In genomic region chr12:93111791-93112208, GRCh38 we compare ENCODE assay signal across 17 cellular contexts.
"Had no signal": no experiment of that assay in that cellular context is flagged by ENCODE, and none has a peak within 500 bp of the region (broad histone marks: within the 10 kb centered on the region; RNA-seq: fewer than 3 reads in every experiment).

No MANE protein-coding gene starts in this region.

- H3K27ac ChIP-seq: brain microvascular endothelial cell, lower lobe of right lung, pancreas, SK-N-MC, skin epidermis, transverse colon had no signal

- H3K4me1 ChIP-seq: lower lobe of right lung, pancreas had no signal

- H3K9me3 ChIP-seq: lower lobe of right lung, pancreas, transverse colon had no signal

- H3K36me3 ChIP-seq: brain microvascular endothelial cell, lower lobe of right lung, pancreas, transverse colon had no signal

- ATAC-seq: activated CD4-positive, CD25-positive, alpha-beta regulatory T cell treated with anti-CD3 and anti-CD28 coated beads, Interleukin-2, amount 50 U/mL, for 24 hours; lower lobe of right lung; pancreas; stimulated activated naive B cell treated with anti-CD40 and anti-IgM and Interleukin-4, amounts not matched to agents 10 μg/mL and 1 μg/mL and 100 μg/mL, for 72 hours had no signal

- H3K27me3 ChIP-seq: brain microvascular endothelial cell, pancreas, transverse colon had no signal

- H3K4me3 ChIP-seq: lower lobe of right lung, pancreas, SK-N-MC, skin epidermis, transverse colon had no signal

- DNase-seq: activated CD4-positive, alpha-beta T cell treated with anti-CD3 and anti-CD28 coated beads, Interleukin-2, amount 50 U/mL, for 1 hour; activated naive CD4-positive, alpha-beta T cell; activated naive CD8-positive, alpha-beta T cell treated with anti-CD3 and anti-CD28 coated beads, Interleukin-2, amount 10 ng/mL, durations not matched to agents 7 days and 5 days; anterior cingulate cortex; brain microvascular endothelial cell; lower lobe of right lung; naive B cell; pancreas; stimulated activated CD4-positive, alpha-beta T cell treated with anti-CD3 and anti-CD28 coated beads, Interleukin-15, amount 100 ng/mL, for 24 hours; stimulated activated CD4-positive, alpha-beta T cell treated with anti-CD3 and anti-CD28 coated beads, Interleukin-4, amount 100 ng/mL, for 1 hour; stimulated activated naive B cell treated with anti-CD40 and anti-IgM and Interleukin-4, amounts not matched to agents 10 μg/mL and 1 μg/mL and 100 μg/mL, for 72 hours; substantia nigra; T-helper 9 cell; transverse colon had no signal
